Comparison of ENCODE assay signal across 20 cellular contexts in genomic region chr7:128865996-128866877, GRCh38. TPM values are rescaled to one million over a fixed set of nuclear protein-coding genes. Genes with fewer than 3 reads are reported as not detected.
"Had no signal": no experiment of that assay in that cellular context is flagged by ENCODE, and none has a peak within 500 bp of the region (broad histone marks: within the 10 kb centered on the region; RNA-seq: fewer than 3 reads in every experiment).

No MANE protein-coding gene starts in this region.

- H3K4me3 ChIP-seq: heart left ventricle, mucosa of descending colon, spleen, testis, tibial nerve had no signal

- H3K9me3 ChIP-seq: heart left ventricle, mucosa of descending colon, neutrophil, spleen, testis, tibial nerve had no signal

- ATAC-seq: heart left ventricle; left colon; mucosa of descending colon; naive thymus-derived CD8-positive, alpha-beta T cell; sciatic nerve; stimulated activated naive B cell treated with anti-CD40 and anti-IgM and Interleukin-4, amounts not matched to agents 10 μg/mL and 1 μg/mL and 100 μg/mL, for 72 hours; stimulated activated naive CD8-positive, alpha-beta T cell treated with anti-CD3 and anti-CD28 coated beads, Interleukin-15, amount 100 ng/mL, for 72 hours had no signal

- H3K27me3 ChIP-seq: dorsolateral prefrontal cortex, testis had no signal

- H3K27ac ChIP-seq: heart left ventricle, neutrophil, spleen, testis, tibial nerve had no signal

- H3K27ac Mint-ChIP-seq: stimulated activated naive B cell treated with anti-CD40 and anti-IgM and Interleukin-4, amounts not matched to agents 10 μg/mL and 1 μg/mL and 100 μg/mL, for 72 hours had no signal

- H3K9me3 Mint-ChIP-seq: naive thymus-derived CD8-positive, alpha-beta T cell; stimulated activated naive B cell treated with anti-CD40 and anti-IgM and Interleukin-4, amounts not matched to agents 10 μg/mL and 1 μg/mL and 100 μg/mL, for 72 hours; stimulated activated naive CD8-positive, alpha-beta T cell treated with anti-CD3 and anti-CD28 coated beads, Interleukin-15, amount 100 ng/mL, for 72 hours had no signal

- H3K4me3 Mint-ChIP-seq: stimulated activated naive B cell treated with anti-CD40 and anti-IgM and Interleukin-4, amounts not matched to agents 10 μg/mL and 1 μg/mL and 100 μg/mL, for 72 hours; stimulated activated naive CD8-positive, alpha-beta T cell treated with anti-CD3 and anti-CD28 coated beads, Interleukin-15, amount 100 ng/mL, for 72 hours had no signal

- DNase-seq: cortex of kidney; dorsolateral prefrontal cortex; effector CD8-positive, alpha-beta T cell; heart left ventricle; hippocampal formation; left colon; mucosa of descending colon; naive thymus-derived CD8-positive, alpha-beta T cell; spleen; stimulated activated CD4-positive, alpha-beta T cell treated with anti-CD3 and anti-CD28 coated beads, Interleukin-15, amount 100 ng/mL, for 24 hours; stimulated activated CD4-positive, alpha-beta T cell treated with anti-CD3 and anti-CD28 coated beads, Interleukin-1b, Interleukin-23, amount 100 ng/mL, for 48 hours; stimulated activated CD4-positive, alpha-beta T cell treated with anti-CD3 and anti-CD28 coated beads, Interleukin-4, amount 100 ng/mL, for 24 hours; stimulated activated naive B cell treated with anti-CD40 and anti-IgM and Interleukin-4, amounts not matched to agents 10 μg/mL and 1 μg/mL and 100 μg/mL, for 72 hours; stimulated activated naive CD8-positive, alpha-beta T cell treated with anti-CD3 and anti-CD28 coated beads, Interleukin-15, amount 100 ng/mL, for 72 hours; testis had no signal

RNA-seq across cellular contexts. Expression of gene FLNC, which starts 36.0 kb away (rescaled TPM):
- total RNA-seq: naive thymus-derived CD8-positive, alpha-beta T cell had no signal

RNA-seq across cellular contexts. Expression of gene KCP, which starts 44.3 kb away (rescaled TPM):
- total RNA-seq: lung microvascular endothelial cell, pulmonary artery endothelial cell had no signal
- polyA plus RNA-seq: naive thymus-derived CD8-positive, alpha-beta T cell had no signal
